8 cellular contexts compared by ENCODE assay signal in genomic region chr17:17041571-17042380, GRCh38. TPM values are rescaled to one million over a fixed set of nuclear protein-coding genes. Genes with fewer than 3 reads are reported as not detected.
DNase-seq lines count a peak whose midpoint lies in the region; ATAC-seq and TF ChIP-seq lines count a peak whose summit lies in the region.

No MANE protein-coding gene starts in this region.

- H3K27me3 ChIP-seq in kidney epithelial cell (ENCODE audit: control insufficient read depth, insufficient read depth, low read length), result no peaks in the 10 kb centered on the region

- peak overlapping the region; percentile 51 for H3K4me3 ChIP-seq in kidney epithelial cell (ENCODE audit: low read depth, low read length)

- TF ChIP-seq POLR2A in GM19193 (IDR thresholded peaks at IDR 0.05; ENCODE audit: extremely low read depth, insufficient read depth, insufficient read length), result peak; percentile 17

- no peaks in the 10 kb centered on the region for H3K36me3 ChIP-seq in kidney epithelial cell (ENCODE audit: control insufficient read depth, insufficient read depth, low read length)

- peak; percentile 98 for DNase-seq in AG20443 (ENCODE audit: low spot score)
- peak; percentile 88 to 97 for DNase-seq in NCI-H446 (lab: John Stamatoyannopoulos, UW)
- peak; percentile 95 for DNase-seq in activated CD4-positive, CD25-positive, alpha-beta regulatory T cell treated with anti-CD3 and anti-CD28 coated beads, Interleukin-2, amount 50 U/mL, for 72 hours
- DNase-seq in cerebellar nuclear complex (lab: John Stamatoyannopoulos, UW), result peak; percentile 59 to 91
- peak; percentile 83 for DNase-seq in kidney epithelial cell (ENCODE audit: low read depth)
- DNase-seq in stimulated activated CD4-positive, alpha-beta T cell treated with anti-CD3 and anti-CD28 coated beads, Interleukin-15, amount 100 ng/mL, for 1 hour (ENCODE audit: low read depth in 1 of 2, low spot score in 1 of 2), result peak; percentile 94 to 95

- no peak for TF ChIP-seq CTCF in kidney epithelial cell (IDR thresholded peaks at IDR 0.05; ENCODE audit: insufficient read depth, low read length, poor library complexity, severe bottlenecking)

- peak; percentile 84 for ATAC-seq in HG03378 (IDR thresholded peaks at IDR 0.05; ENCODE audit: unreplicated experiment)

RNA-seq across cellular contexts. Expression of gene MPRIP, which starts 0.5 kb away (rescaled TPM):
- 99.6 and 135 TPM in 2 replicates for total RNA-seq in kidney epithelial cell

Comparison
In these comparisons a context has a peak if more than half of its experiments do, and no peak if none do; other contexts are left out.
1. Peak in every context shown above with its lines: DNase-seq, ATAC-seq and H3K4me3 ChIP-seq.